Comparison of ENCODE assay signal across 17 cellular contexts in the genomic region with DNA sequence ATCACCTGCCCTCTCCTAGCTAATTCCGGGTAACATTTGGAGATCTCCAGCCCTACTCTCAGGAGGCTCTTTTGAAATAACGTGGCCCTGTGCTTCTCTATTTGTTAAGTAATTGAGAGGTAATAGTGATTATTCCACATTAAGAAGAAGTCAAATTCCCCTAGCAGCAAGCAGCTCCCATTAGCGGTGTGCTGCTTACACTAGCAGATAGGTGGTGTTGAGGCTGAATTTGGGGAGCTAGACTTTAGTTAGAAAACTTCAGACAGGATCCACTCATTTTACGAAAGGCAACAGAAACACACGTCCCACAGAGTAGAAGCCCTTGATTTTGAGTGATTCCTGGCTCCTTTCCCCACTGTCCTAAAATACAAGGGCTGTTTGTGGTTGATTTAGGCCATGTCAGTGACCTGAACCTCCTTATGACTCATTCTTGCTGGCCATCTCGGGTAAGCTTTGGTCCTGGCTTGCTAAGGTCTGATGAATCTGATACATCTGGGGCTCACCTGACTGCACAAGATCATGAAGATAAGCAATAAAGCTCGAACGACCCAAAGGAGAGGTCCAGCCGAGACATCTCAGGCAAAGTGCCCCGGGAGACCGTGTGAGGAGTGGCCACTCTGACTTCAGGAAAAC.
"Had no signal": no experiment of that assay in that cellular context is flagged by ENCODE, and none has a peak within 500 bp of the region (broad histone marks: within the 10 kb centered on the region; RNA-seq: fewer than 3 reads in every experiment).

No MANE protein-coding gene starts in this region.

- H3K4me1 ChIP-seq: body of pancreas, colonic mucosa, right atrium auricular region, tibial artery, uterus had no signal

- H3K9me3 ChIP-seq: body of pancreas, colonic mucosa, right atrium auricular region, tibial artery, uterus had no signal

- ATAC-seq: activated CD8-positive, alpha-beta T cell treated with anti-CD3 and anti-CD28 coated beads for 36 hours; body of pancreas; left lobe of liver; natural killer cell treated with Interleukin-12 subunit alpha and Interleukin-12 subunit beta and Interleukin-15 and Interleukin-18, amount 100 ng/mL, for 72 hours; stimulated activated naive CD8-positive, alpha-beta T cell treated with anti-CD3 and anti-CD28 coated beads, Interleukin-15, Interleukin-2, amounts not matched to agents 100 U/mL and 50 U/mL, for 24 hours had no signal

- H3K27ac ChIP-seq: body of pancreas, colonic mucosa, right atrium auricular region, skin epidermis, tibial artery, uterus had no signal

- DNase-seq: activated CD4-positive, alpha-beta T cell treated with anti-CD3 and anti-CD28 coated beads for 48 hours; activated CD4-positive, CD25-positive, alpha-beta regulatory T cell; activated CD8-positive, alpha-beta T cell treated with anti-CD3 and anti-CD28 coated beads for 36 hours; activated naive CD4-positive, alpha-beta T cell treated with anti-CD3 and anti-CD28 coated beads for 36 hours; activated T-cell treated with anti-CD3 and anti-CD28 coated beads, Interleukin-2, amount 50 U/mL, for 1 hour; body of pancreas; caudate nucleus; colonic mucosa; stimulated activated naive CD8-positive, alpha-beta T cell treated with anti-CD3 and anti-CD28 coated beads, Interleukin-15, Interleukin-2, amounts not matched to agents 100 U/mL and 50 U/mL, for 24 hours; substantia nigra; T1000; tibial artery; uterus had no signal

- H3K36me3 ChIP-seq: colonic mucosa, right atrium auricular region, tibial artery, uterus had no signal

- H3K27me3 ChIP-seq: body of pancreas, colonic mucosa, right atrium auricular region, tibial artery, uterus had no signal

- H3K4me3 ChIP-seq: body of pancreas, colonic mucosa, right atrium auricular region, skin epidermis, tibial artery, uterus had no signal
